In the genomic region with DNA sequence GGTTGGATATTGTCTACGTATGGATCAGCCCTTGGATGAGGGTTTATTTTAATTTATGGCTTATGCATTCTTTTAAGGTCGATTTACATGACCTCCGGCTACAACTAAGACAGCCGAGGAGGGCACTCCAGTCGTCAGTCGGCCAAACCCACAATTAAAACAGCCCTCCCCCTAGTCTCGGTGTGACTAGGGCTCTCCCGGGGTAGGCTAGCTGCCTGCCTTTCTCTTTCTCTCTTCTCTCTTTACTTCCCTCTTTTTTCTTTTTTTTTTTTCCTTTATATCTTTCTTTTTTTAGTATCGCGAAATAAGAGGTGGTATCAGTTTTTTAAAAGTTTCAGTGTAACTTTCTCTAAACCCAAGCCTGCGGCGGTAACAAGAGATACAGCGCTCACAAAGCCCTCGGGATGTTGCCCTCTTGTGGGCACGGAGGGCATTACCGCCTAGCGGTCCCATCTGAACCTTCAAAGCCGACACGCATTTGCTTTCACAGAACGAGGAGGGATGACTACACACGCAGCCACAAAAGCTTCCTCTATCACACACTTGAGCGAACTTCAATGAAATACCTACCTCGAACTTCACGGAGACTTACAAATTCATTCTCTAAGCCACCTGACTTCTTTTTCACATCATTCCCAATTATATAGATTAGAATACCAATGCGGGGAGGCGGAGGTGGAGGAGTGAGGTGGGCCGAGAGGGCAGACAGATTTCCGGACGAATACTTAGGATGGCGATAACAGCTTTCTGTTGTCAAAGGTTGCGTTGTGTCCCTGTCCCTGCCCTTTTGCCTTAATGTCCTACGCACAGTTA, we compare ENCODE assay signal across 8 cellular contexts.
A peak's percentile ranks its signal among the peaks of the same experiment; 100 is the strongest.
DNase-seq lines count a peak whose midpoint lies in the region; ATAC-seq, FAIRE-seq and TF ChIP-seq lines count a peak whose summit lies in the region.

No MANE protein-coding gene starts in this region.

- peaks cover 21% of the 10 kb centered on the region for H3K4me1 Mint-ChIP-seq in activated naive CD4-positive, alpha-beta T cell treated with anti-CD3 and anti-CD28 coated beads, Interleukin-2, amount 50 U/mL, for 24 hours

- H3K4me3 Mint-ChIP-seq in activated naive CD4-positive, alpha-beta T cell treated with anti-CD3 and anti-CD28 coated beads, Interleukin-2, amount 50 U/mL, for 24 hours = peak overlapping the region; percentile 81

- DNase-seq in G401 (ENCODE audit: low spot score) (peak; percentile 79), H54 (ENCODE audit: insufficient read length, low spot score) (peak; percentile 83), LNCaP clone FGC (ENCODE audit: low read depth) (peak; percentile 46), SK-N-DZ (ENCODE audit: low spot score) (peak; percentile 74), glomerular endothelial cell (ENCODE audit: extremely low read depth, low read depth, low spot score) (peak; percentile 70), omental fat pad (ENCODE audit: low spot score) (peak; percentile 90)

- H3K27ac ChIP-seq in temporal lobe (ENCODE audit: low read depth, low read length) = peak overlapping the region; percentile 61

- peaks cover 33% of the 10 kb centered on the region for H3K27me3 Mint-ChIP-seq in activated naive CD4-positive, alpha-beta T cell treated with anti-CD3 and anti-CD28 coated beads, Interleukin-2, amount 50 U/mL, for 24 hours

- TF ChIP-seq CTCF in LNCaP clone FGC (IDR thresholded peaks at IDR 0.05; ENCODE audit: control insufficient read depth, extremely low read depth, insufficient read depth) (peak; percentile 91), omental fat pad (IDR thresholded peaks at IDR 0.05) (peak in 2 of 3 donors; percentile 45 to 93)

- no peak overlapping the region for H3K4me3 ChIP-seq in LNCaP clone FGC (ENCODE audit: low read depth, low read length)

- peak overlapping the region; percentile 31 for H3K27ac Mint-ChIP-seq in activated naive CD4-positive, alpha-beta T cell treated with anti-CD3 and anti-CD28 coated beads, Interleukin-2, amount 50 U/mL, for 24 hours

- in situ Hi-C loops in G401 (cut with HindIII; ENCODE audit: low sequenced_read_pairs) = no loop called here

- ATAC-seq in omental fat pad (ENCODE audit: low FRiP score) = peak; percentile 68

- no peaks in the 10 kb centered on the region for H3K36me3 Mint-ChIP-seq in activated naive CD4-positive, alpha-beta T cell treated with anti-CD3 and anti-CD28 coated beads, Interleukin-2, amount 50 U/mL, for 24 hours

- peak; percentile 33 for FAIRE-seq in H54 (lab: Jason Lieb, UNC)

- TF ChIP-seq POLR2A in H54 (IDR thresholded peaks at IDR 0.05; ENCODE audit: low read depth, low read length) = no peak

- no peaks in the 10 kb centered on the region for H3K9me3 Mint-ChIP-seq in activated naive CD4-positive, alpha-beta T cell treated with anti-CD3 and anti-CD28 coated beads, Interleukin-2, amount 50 U/mL, for 24 hours
